15 cellular contexts compared by ENCODE assay signal in the genomic region with DNA sequence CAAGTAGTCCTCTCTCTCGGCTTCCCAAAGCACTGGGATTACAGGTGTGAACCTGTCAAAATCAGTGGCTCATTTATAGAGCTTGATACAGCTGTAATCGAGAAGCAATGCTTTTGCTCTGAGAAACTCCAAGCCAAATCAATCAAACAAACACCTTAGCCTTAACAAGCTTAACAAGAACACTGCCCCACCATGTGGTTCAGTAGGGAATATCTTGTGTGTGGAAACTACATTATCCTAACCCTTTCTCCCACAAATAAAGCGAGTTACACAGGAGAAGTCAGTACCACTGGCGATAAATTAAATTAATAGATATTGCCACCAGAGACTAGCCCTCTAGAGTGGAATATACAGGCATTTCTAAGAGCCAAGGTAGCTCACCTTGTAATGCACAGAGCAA. TPM values are rescaled to one million over a fixed set of nuclear protein-coding genes. Genes with fewer than 3 reads are reported as not detected.
DNase-seq lines count a peak whose midpoint lies in the region; ATAC-seq, FAIRE-seq and TF ChIP-seq lines count a peak whose summit lies in the region.
"Had no signal": no experiment of that assay in that cellular context is flagged by ENCODE, and none has a peak within 500 bp of the region (broad histone marks: within the 10 kb centered on the region; RNA-seq: fewer than 3 reads in every experiment).

No MANE protein-coding gene starts in this region.

- H2BK120ac ChIP-seq in neuronal stem cell (ENCODE audit: low read depth, low read length), result no peak overlapping the region

- WGBS in HepG2 (ENCODE audit: low lambda C conversion rate), result 88% methylated on average over 4 of the region's 4 CpGs
- WGBS in neuronal stem cell (ENCODE audit: extremely low coverage in 2 of 2, insufficient read length in 2 of 2, insufficient replicate concordance in 1 of 2), 2 donors, result no CpG with 5 or more reads among the region's 4 CpGs

- no peak overlapping the region for H2AFZ ChIP-seq in HepG2 (ENCODE audit: low read length)
- H2AFZ ChIP-seq in neuronal stem cell (ENCODE audit: low read length), result no peak overlapping the region

- no peak for TF ChIP-seq EP300 in HepG2 (IDR thresholded peaks at IDR 0.05; ENCODE audit: low read depth in 2 of 2, low read length in 2 of 2)
- no peak for TF ChIP-seq EP300 in HepG2 (CRISPR knock-in tag; IDR thresholded peaks at IDR 0.05; ENCODE audit: borderline replicate concordance)

- in situ Hi-C loops in astrocyte of the cerebellum (cut with HindIII; ENCODE audit: low sequenced_read_pairs) (no loop called here), HepG2 (cut with HindIII; ENCODE audit: extremely low pct_ligation_motif_present, low pct_unique_long_range_greater_than_20kb) (loop anchor here (25.0 kb wide), 1 partner anchor 489 kb away; a partner anchor contains a TSS)

- POLR2A ChIA-PET in HepG2 (lab: Yijun Ruan, JAX), result no interaction called here

- no peak overlapping the region for H4K8ac ChIP-seq in neuronal stem cell (ENCODE audit: low read depth, low read length)

- intact Hi-C loops in HepG2 (cut with micrococcal nuclease; ENCODE audit: unreplicated experiment), result no loop called here

- no peak overlapping the region for H2AK5ac ChIP-seq in neuronal stem cell (ENCODE audit: low read depth, low read length)

- H3K9ac ChIP-seq in HepG2 (ENCODE audit: insufficient read depth, low read depth, low read length) (no peak overlapping the region), neuronal stem cell (ENCODE audit: low read depth, low read length, poor library complexity) (no peak overlapping the region)

- DNase-seq in AG09309 (ENCODE audit: low read depth), result no peak
- DNase-seq in HFF-Myc (ENCODE audit: extremely low read depth, low read depth), result no peak
- DNase-seq in astrocyte of the cerebellum (ENCODE audit: low read depth), result no peak
- DNase-seq in HepG2 (ENCODE audit: low spot score), result peak; percentile 15
- DNase-seq in neuronal stem cell (ENCODE audit: low spot score), result no peak
- no peak for DNase-seq in pons (ENCODE audit: low spot score)
- DNase-seq: activated naive CD8-positive, alpha-beta T cell treated with anti-CD3 and anti-CD28 coated beads, Interleukin-2, amount 10 ng/mL, durations not matched to agents 7 days and 5 days; colonic mucosa; mucosa of descending colon; NCI-H1930; upper lobe of right lung had no signal

- CTCF ChIA-PET in HepG2 (lab: Yijun Ruan, JAX; ENCODE audit: low intra/inter-chr PET ratio, low total read pairs), result interaction anchor here (1.7 kb wide), 1 partner anchor 19 kb away, joined by 5 read pairs; no protein-coding TSS in a partner anchor

- H3K27ac ChIP-seq in HepG2 (ENCODE audit: extremely low read length, insufficient read depth, low read length) (no peak overlapping the region), neuronal stem cell (replicated peaks; ENCODE audit: low read length) (no peak overlapping the region)
- H3K27ac ChIP-seq: colonic mucosa, SJSA1, upper lobe of right lung had no signal

- no peaks in the 10 kb centered on the region for H3K79me2 ChIP-seq in HepG2 (ENCODE audit: insufficient read depth, low read length)

- H3K23ac ChIP-seq in neuronal stem cell (ENCODE audit: low read depth, low read length, poor library complexity), result no peak overlapping the region

- no peak overlapping the region for H3K14ac ChIP-seq in neuronal stem cell (ENCODE audit: low read length)

- no peak overlapping the region for H2BK5ac ChIP-seq in neuronal stem cell (ENCODE audit: low read length)

- peaks cover 6% of the 10 kb centered on the region; the same call in 1 of the 2 replicates for H3K4me1 ChIP-seq in HepG2 (ENCODE audit: insufficient read depth, low read length)
- H3K4me1 ChIP-seq in neuronal stem cell (ENCODE audit: control insufficient read depth in 2 of 2, insufficient read depth in 1 of 2, low read depth in 1 of 2, low read length in 2 of 2), result peaks cover 0 to 2% of the 10 kb centered on the region in 2 donors
- H3K4me1 ChIP-seq: colonic mucosa, SJSA1 had no signal

- no peak overlapping the region for H2BK15ac ChIP-seq in neuronal stem cell (ENCODE audit: low read length)

- no TSS peak for BruUV-seq in HepG2 (replicated peaks; lab: Mats Ljungman, UMichigan)

- H3K18ac ChIP-seq in neuronal stem cell (ENCODE audit: low read length), result no peak overlapping the region

- TF ChIP-seq CTCF in AG09309 (IDR thresholded peaks at IDR 0.05; ENCODE audit: control insufficient read depth, insufficient read depth, low read depth, low read length, missing control alignments) (peak; percentile 7), HFF-Myc (IDR thresholded peaks at IDR 0.05; ENCODE audit: low read depth, low read length, missing control alignments) (peak; percentile 5), astrocyte of the cerebellum (IDR thresholded peaks at IDR 0.05; ENCODE audit: low read depth, low read length, missing control alignments) (peak; percentile 20), HepG2 (CRISPR knock-in tag; IDR thresholded peaks at IDR 0.05) (peak; percentile 29; the same call in 1 of the 2 replicates)

- no peak overlapping the region for H3K4ac ChIP-seq in neuronal stem cell (ENCODE audit: low read length)

- H3K79me1 ChIP-seq in neuronal stem cell (ENCODE audit: low read depth, low read length), result no peaks in the 10 kb centered on the region

- H3K36me3 ChIP-seq in HepG2 (replicated peaks in 1 of 2; ENCODE audit: control insufficient read depth in 1 of 2, insufficient read depth in 2 of 2, low read length in 2 of 2), result peaks cover 36 to 64% of the 10 kb centered on the region in 2 experiments
- H3K36me3 ChIP-seq in neuronal stem cell (replicated peaks in 1 of 2; ENCODE audit: control insufficient read depth in 2 of 2, insufficient read depth in 2 of 2, low read length in 2 of 2), result peaks cover 25 to 97% of the 10 kb centered on the region in 2 donors

- no peak overlapping the region for H3K4me3 ChIP-seq in AG09309 (ENCODE audit: control insufficient read depth, low read depth, low read length)
- H3K4me3 ChIP-seq in HFF-Myc (replicated peaks; ENCODE audit: low read depth, low read length), result no peak overlapping the region
- H3K4me3 ChIP-seq in astrocyte of the cerebellum (ENCODE audit: low read depth, low read length), result no peak overlapping the region
- no peak overlapping the region for H3K4me3 ChIP-seq in HepG2 (replicated peaks in 1 of 3; ENCODE audit: insufficient read depth in 1 of 3, low read depth in 2 of 3, low read length in 3 of 3)
- no peak overlapping the region for H3K4me3 ChIP-seq in neuronal stem cell (ENCODE audit: low read length in 2 of 2)
- H3K4me3 ChIP-seq: colonic mucosa, GM12878, mucosa of descending colon, SJSA1, upper lobe of right lung had no signal

- no peak for TF ChIP-seq POLR2A in HepG2 (IDR thresholded peaks at IDR 0.05; ENCODE audit: insufficient read depth in 1 of 2, low read depth in 2 of 2, low read length in 2 of 2)

- no peaks in the 10 kb centered on the region for H3K27me3 ChIP-seq in HepG2 (ENCODE audit: control insufficient read depth in 1 of 2, insufficient read depth in 2 of 2, low read length in 2 of 2)
- H3K27me3 ChIP-seq in neuronal stem cell (ENCODE audit: control insufficient read depth in 3 of 3, insufficient read depth in 3 of 3, low read depth in 1 of 3, low read length in 3 of 3), result no peaks in the 10 kb centered on the region
- H3K27me3 ChIP-seq: colonic mucosa, SJSA1, upper lobe of right lung had no signal

- ATAC-seq in HepG2 (peak; percentile 24; the same call in 1 of the 3 replicates), GM21423 (IDR thresholded peaks at IDR 0.05; ENCODE audit: unreplicated experiment) (no peak), GM18519 (IDR thresholded peaks at IDR 0.05; ENCODE audit: low FRiP score, unreplicated experiment) (no peak)
- ATAC-seq: GM12878, mucosa of descending colon, upper lobe of right lung had no signal

- TF ChIP-seq RAD21 in HepG2 (CRISPR knock-in tag; IDR thresholded peaks at IDR 0.05), result no peak

- H4K91ac ChIP-seq in neuronal stem cell (ENCODE audit: low read depth, low read length, poor library complexity), result no peak overlapping the region

- H2BK12ac ChIP-seq in neuronal stem cell (ENCODE audit: low read length), result no peak overlapping the region

- FAIRE-seq in HepG2 (lab: Jason Lieb, UNC), result no peak
- FAIRE-seq: GM12878 had no signal

- no peak overlapping the region for H3K4me2 ChIP-seq in HepG2 (ENCODE audit: low read depth, low read length)
- no peak overlapping the region for H3K4me2 ChIP-seq in neuronal stem cell (ENCODE audit: insufficient read depth, low read length, poor library complexity, severe bottlenecking)

- no peaks in the 10 kb centered on the region for H4K20me1 ChIP-seq in HepG2 (ENCODE audit: insufficient read depth, low read length)

- no peaks in the 10 kb centered on the region for H3K9me3 ChIP-seq in HepG2 (ENCODE audit: low read length)
- no peaks in the 10 kb centered on the region for H3K9me3 ChIP-seq in neuronal stem cell (replicated peaks in 1 of 2; ENCODE audit: control insufficient read depth in 2 of 2, insufficient read depth in 1 of 2, low read depth in 1 of 2, low read length in 2 of 2)
- H3K9me3 ChIP-seq: colonic mucosa, mucosa of descending colon, SJSA1, upper lobe of right lung had no signal

TF ChIP-seq in HepG2, 621 proteins besides CTCF, POLR2A, EP300 and RAD21 (continues in another document):
- 0 out of 2 replicates have a peak, but pooled peaks have one; percentile 6 for TF ChIP-seq POLR2AphosphoS5 (IDR thresholded peaks at IDR 0.05; ENCODE audit: low read depth, low read length)

RNA-seq across cellular contexts. Expression of a gene that starts 13.9 kb away (rescaled TPM):
- total RNA-seq in HepG2 (2016; rRNA removed; fragmentation: Illumina TruSeq; extraction: Trizol), result 10.8 and 16.1 TPM in 2 replicates
- total RNA-seq in HepG2 (2016; cell fraction: cytosol; rRNA removed; fragmentation: Illumina TruSeq; extraction: Trizol; ENCODE audit: low read depth), result 5.1 and 5.9 TPM in 2 replicates
- total RNA-seq in HepG2 (2016; cell fraction: insoluble cytoplasmic fraction; rRNA removed; fragmentation: Illumina TruSeq; extraction: Trizol), result 8.8 and 15.2 TPM in 2 replicates
- 6.3 and 6.5 TPM in 2 replicates for total RNA-seq in HepG2 (2016; cell fraction: membrane; rRNA removed; fragmentation: Illumina TruSeq; extraction: Trizol)
- total RNA-seq in HepG2 (2016; cell fraction: nucleus; rRNA removed; fragmentation: Illumina TruSeq; extraction: Trizol), result 17.7 and 18.9 TPM in 2 replicates
- 5.0 and 7.3 TPM in 2 replicates for polyA plus RNA-seq in HepG2 (2011; rRNA removed)
- polyA plus RNA-seq in HepG2 (2011; cell fraction: cytosol; rRNA removed), result 3.8 and 4.0 TPM in 2 replicates
- polyA plus RNA-seq in HepG2 (2011; cell fraction: nucleus; rRNA removed), result 19.5 and 23.8 TPM in 2 replicates
- polyA plus RNA-seq in HepG2 (2012), result 7.2 and 7.6 TPM in 2 replicates
- 1.5 and 1.7 TPM in 2 replicates for polyA plus RNA-seq in HepG2 (2016; cell fraction: cytosol; fragmentation: Illumina TruSeq; extraction: Trizol; ENCODE audit: low read depth)
- 7.6 and 9.1 TPM in 2 replicates for polyA plus RNA-seq in HepG2 (2016; cell fraction: insoluble cytoplasmic fraction; fragmentation: Illumina TruSeq; extraction: Trizol; ENCODE audit: low read depth)
- polyA plus RNA-seq in HepG2 (2016; cell fraction: membrane; fragmentation: Illumina TruSeq; extraction: Trizol; ENCODE audit: low read depth), result 2.6 and 3.4 TPM in 2 replicates
- polyA plus RNA-seq in HepG2 (2016; cell fraction: nucleus; fragmentation: Illumina TruSeq; extraction: Trizol; ENCODE audit: insufficient read depth, low read depth), result 33.4 and 36.1 TPM in 2 replicates
- polyA minus RNA-seq in HepG2 (2011; rRNA and poly(A)+ RNA removed; ENCODE audit: low replicate concordance), result 9.8 and 12.9 TPM in 2 replicates
- 4.0 and 5.0 TPM in 2 replicates for polyA minus RNA-seq in HepG2 (2011; cell fraction: cytosol; rRNA and poly(A)+ RNA removed)
- polyA minus RNA-seq in HepG2 (2011; cell fraction: nucleus; rRNA and poly(A)+ RNA removed), result 16.9 and 18.9 TPM in 2 replicates
- 7.9 TPM for polyA plus RNA-seq in neuronal stem cell (2013, experiment 1 of 2)
- 7.9 TPM for polyA plus RNA-seq in neuronal stem cell (2013, experiment 2 of 2)
